8 cellular contexts compared by ENCODE assay signal in genomic region chr14:91286530-91286937, GRCh38. TPM values are rescaled to one million over a fixed set of nuclear protein-coding genes. Genes with fewer than 3 reads are reported as not detected.
DNase-seq lines count a peak whose midpoint lies in the region; ATAC-seq and TF ChIP-seq lines count a peak whose summit lies in the region.

No MANE protein-coding gene starts in this region.

- no peak overlapping the region for H3K4me3 ChIP-seq in Caco-2 (ENCODE audit: low read depth, low read length)

- intact Hi-C loops in Caco-2 (cut with micrococcal nuclease; ENCODE audit: unreplicated experiment) = loop anchor here (1.0 kb wide), 2 partner anchors 109 to 383 kb away; no protein-coding TSS in a partner anchor

- H3K27me3 ChIP-seq in Caco-2 (replicated peaks; ENCODE audit: control insufficient read depth, insufficient read depth, low read length) = no peaks in the 10 kb centered on the region

- H3K27me3 Mint-ChIP-seq in Caco-2 (ENCODE audit: insufficient read depth, unreplicated experiment) = no peaks in the 10 kb centered on the region
- H3K27me3 Mint-ChIP-seq in activated CD8-positive, alpha-beta memory T cell treated with anti-CD3 and anti-CD28 coated beads, Interleukin-2, amount 10 ng/mL, durations not matched to agents 7 days and 5 days = no peaks in the 10 kb centered on the region
- peaks cover 1% of the 10 kb centered on the region for H3K27me3 Mint-ChIP-seq in endothelial cell (ENCODE audit: unreplicated experiment)

- ATAC-seq in activated CD8-positive, alpha-beta memory T cell treated with anti-CD3 and anti-CD28 coated beads, Interleukin-2, amount 10 ng/mL, durations not matched to agents 7 days and 5 days = peak; percentile 82
- ATAC-seq in HG03342 (IDR thresholded peaks at IDR 0.05; ENCODE audit: unreplicated experiment) = no peak

- H3K36me3 Mint-ChIP-seq in Caco-2 (ENCODE audit: insufficient read depth, unreplicated experiment) (peaks cover 33% of the 10 kb centered on the region), endothelial cell (ENCODE audit: low read depth, unreplicated experiment) (peaks cover 35% of the 10 kb centered on the region)
- H3K36me3 Mint-ChIP-seq in activated CD8-positive, alpha-beta memory T cell treated with anti-CD3 and anti-CD28 coated beads, Interleukin-2, amount 10 ng/mL, durations not matched to agents 7 days and 5 days = peaks cover 76% of the 10 kb centered on the region

- CTCF ChIA-PET in Caco-2 (lab: Charles Lee) = interaction anchor here (2.5 kb wide), 1 partner anchor 109 kb away, joined by 11 read pairs; no protein-coding TSS in a partner anchor
- CTCF ChIA-PET in activated CD8-positive, alpha-beta memory T cell treated with anti-CD3 and anti-CD28 coated beads, Interleukin-2, amount 10 ng/mL, durations not matched to agents 7 days and 5 days (lab: Charles Lee) = interaction anchor here (0.8 to 4.3 kb wide), 18 partner anchors 9 to 384 kb away, joined by 3 to 67 read pairs (median 4); no protein-coding TSS in a partner anchor

- no peaks in the 10 kb centered on the region for H3K4me1 Mint-ChIP-seq in Caco-2 (ENCODE audit: low read depth, unreplicated experiment)
- H3K4me1 Mint-ChIP-seq in activated CD8-positive, alpha-beta memory T cell treated with anti-CD3 and anti-CD28 coated beads, Interleukin-2, amount 10 ng/mL, durations not matched to agents 7 days and 5 days = peaks cover 25% of the 10 kb centered on the region
- peaks cover 4% of the 10 kb centered on the region for H3K4me1 Mint-ChIP-seq in endothelial cell (ENCODE audit: unreplicated experiment)

- POLR2A ChIA-PET in Caco-2 (lab: Charles Lee) = no interaction called here

- H3K36me3 ChIP-seq in Caco-2 (ENCODE audit: control insufficient read depth, insufficient read depth, low read length) = no peaks in the 10 kb centered on the region; the same call in 1 of the 2 replicates

- no peaks in the 10 kb centered on the region for H3K9me3 Mint-ChIP-seq in Caco-2 (ENCODE audit: unreplicated experiment)
- no peaks in the 10 kb centered on the region for H3K9me3 Mint-ChIP-seq in activated CD8-positive, alpha-beta memory T cell treated with anti-CD3 and anti-CD28 coated beads, Interleukin-2, amount 10 ng/mL, durations not matched to agents 7 days and 5 days (ENCODE audit: low read depth)
- H3K9me3 Mint-ChIP-seq in endothelial cell (ENCODE audit: unreplicated experiment) = no peaks in the 10 kb centered on the region

- H3K4me1 ChIP-seq in Caco-2 = no peaks in the 10 kb centered on the region

- TF ChIP-seq CTCF in Caco-2 (IDR thresholded peaks at IDR 0.05; ENCODE audit: insufficient read depth in 1 of 2, low read depth in 1 of 2, low read length in 1 of 2, severe bottlenecking in 1 of 2, unreplicated experiment in 1 of 2) (peak; percentile 76 to 79), endothelial cell (IDR thresholded peaks at IDR 0.05; ENCODE audit: unreplicated experiment) (peak; percentile 95)

- DNase-seq in Caco-2 (peak; percentile 55 to 74), HPDE6-E6E7 (ENCODE audit: extremely low spot score) (peak; percentile 74), NOMO-1 treated with dmso at 0.1 percent for 144 hours (lab: John Stamatoyannopoulos, UW; ENCODE audit: unreplicated experiment) (peak; percentile 23), endothelial cell (ENCODE audit: low spot score) (peak; percentile 80), middle frontal gyrus (ENCODE audit: extremely low spot score, low spot score) (peak; percentile 74)
- peak; percentile 86 for DNase-seq in activated CD8-positive, alpha-beta memory T cell treated with anti-CD3 and anti-CD28 coated beads, Interleukin-2, amount 10 ng/mL, durations not matched to agents 7 days and 5 days
- peak; percentile 91 for DNase-seq in stimulated activated CD8-positive, alpha-beta memory T cell treated with anti-CD3 and anti-CD28 coated beads, Interleukin-4, amount 100 ng/mL, for 48 hours

- H3K27ac Mint-ChIP-seq in Caco-2 (ENCODE audit: unreplicated experiment) = no peak overlapping the region
- peak overlapping the region; percentile 36 for H3K27ac Mint-ChIP-seq in activated CD8-positive, alpha-beta memory T cell treated with anti-CD3 and anti-CD28 coated beads, Interleukin-2, amount 10 ng/mL, durations not matched to agents 7 days and 5 days
- no peak overlapping the region for H3K27ac Mint-ChIP-seq in endothelial cell (ENCODE audit: unreplicated experiment)

- H3K4me3 Mint-ChIP-seq in Caco-2 (ENCODE audit: unreplicated experiment) (no peak overlapping the region), endothelial cell (ENCODE audit: unreplicated experiment) (no peak overlapping the region)
- H3K4me3 Mint-ChIP-seq in activated CD8-positive, alpha-beta memory T cell treated with anti-CD3 and anti-CD28 coated beads, Interleukin-2, amount 10 ng/mL, durations not matched to agents 7 days and 5 days = no peak overlapping the region

- no peaks in the 10 kb centered on the region for H3K9me3 ChIP-seq in Caco-2

- BruUV-seq in Caco-2 (replicated peaks; lab: Mats Ljungman, UMichigan) = no TSS peak

RNA-seq across cellular contexts. Expression of gene GPR68, which starts 42.0 kb away (rescaled TPM):
- total RNA-seq in Caco-2 (2022) = 0.14 TPM in 2 replicates
- 10 to 100 TPM; 44.5 to 48.0 TPM for total RNA-seq in activated CD8-positive, alpha-beta memory T cell treated with anti-CD3 and anti-CD28 coated beads, Interleukin-2, amount 10 ng/mL, durations not matched to agents 7 days and 5 days
- 5.4 TPM for total RNA-seq in endothelial cell (ENCODE audit: unreplicated experiment)

Comparison
In these comparisons a context has a peak if more than half of its experiments do, and no peak if none do; other contexts are left out.
1. DNase-seq: peak in every context shown above with its lines; median percentile 91 in stimulated activated CD8-positive, alpha-beta memory T cell treated with anti-CD3 and anti-CD28 coated beads, Interleukin-4, amount 100 ng/mL, for 48 hours; 86 in activated CD8-positive, alpha-beta memory T cell treated with anti-CD3 and anti-CD28 coated beads, Interleukin-2, amount 10 ng/mL, durations not matched to agents 7 days and 5 days; 80 in endothelial cell; 74 in HPDE6-E6E7; 74 in middle frontal gyrus; 64 in Caco-2; 23 in NOMO-1 treated with dmso at 0.1 percent for 144 hours.